ENCODE assay signal across 2 cellular contexts in genomic region chr7:148830897-148831692, GRCh38.
TF ChIP-seq lines count a peak whose summit lies in the region.

No MANE protein-coding gene starts in this region.

TF ChIP-seq in HepG2, 621 proteins besides CTCF, POLR2A, EP300 and RAD21:
- TF ChIP-seq MAFK (conservative IDR thresholded peaks at IDR 0.05 in 1 of 2, IDR thresholded peaks at IDR 0.05 in 1 of 2; ENCODE audit: low read length in 2 of 2): peak; percentile 94 to 97
- TF ChIP-seq TOPORS (CRISPR knock-in tag; IDR thresholded peaks at IDR 0.05): no peak
- TF ChIP-seq, protein P1, sequence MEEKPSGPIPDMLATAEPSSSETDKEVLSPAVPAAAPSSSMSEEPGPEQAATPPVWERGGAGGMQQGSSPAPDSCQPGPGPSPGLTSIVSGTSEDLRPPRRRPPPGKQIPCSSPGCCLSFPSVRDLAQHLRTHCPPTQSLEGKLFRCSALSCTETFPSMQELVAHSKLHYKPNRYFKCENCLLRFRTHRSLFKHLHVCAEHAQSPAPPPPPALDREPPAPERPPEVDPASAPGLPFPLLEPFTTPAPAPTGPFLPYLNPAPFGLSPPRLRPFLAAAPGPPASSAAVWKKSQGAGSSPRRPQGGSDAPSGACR (CRISPR knock-in tag; IDR thresholded peaks at IDR 0.05): no peak
- peak; percentile 95 for TF ChIP-seq MAFF (IDR thresholded peaks at IDR 0.05; ENCODE audit: low read depth, low read length)
TF ChIP-seq in HepG2: peak in this region for 2.

TF ChIP-seq in H1, 55 proteins besides CTCF, POLR2A, EP300 and RAD21:
- TF ChIP-seq MAFK (IDR thresholded peaks at IDR 0.05; ENCODE audit: low read depth, low read length) (peak; percentile 34; the same call in 1 of the 2 replicates), KDM1A (IDR thresholded peaks at IDR 0.05; ENCODE audit: borderline replicate concordance, low read length) (no peak)
